ENCODE assay signal across 22 cellular contexts in genomic region chr4:62271107-62271506, GRCh38.
"Had no signal": no experiment of that assay in that cellular context is flagged by ENCODE, and none has a peak within 500 bp of the region (broad histone marks: within the 10 kb centered on the region; RNA-seq: fewer than 3 reads in every experiment).

No MANE protein-coding gene starts in this region.

- H3K4me3 Mint-ChIP-seq: dendritic cell treated with granulocyte-macrophage colony-stimulating factor and Interleukin-4, amounts not matched to agents 40 ng/mL and 50 ng/mL, for 4 days; effector memory CD8-positive, alpha-beta T cell; endodermal cell; mesothelial cell of epicardium had no signal

- H3K9me3 ChIP-seq: colonic mucosa, esophagus muscularis mucosa, gastroesophageal sphincter, heart left ventricle, left lung, lower lobe of right lung, mucosa of descending colon had no signal

- H3K27me3 ChIP-seq: colonic mucosa, esophagus muscularis mucosa, foreskin keratinocyte, gastroesophageal sphincter, heart left ventricle, hepatocyte, left lung had no signal

- H3K4me3 ChIP-seq: colonic mucosa, esophagus muscularis mucosa, gastroesophageal sphincter, heart left ventricle, hepatocyte, left lung, lower lobe of right lung, mucosa of descending colon had no signal

- H3K27ac ChIP-seq: colonic mucosa, esophagus muscularis mucosa, foreskin keratinocyte, gastroesophageal sphincter, heart left ventricle, hepatocyte, left lung, lower lobe of right lung had no signal

- H3K9me3 Mint-ChIP-seq: endodermal cell, mesothelial cell of epicardium had no signal

- H3K36me3 Mint-ChIP-seq: mesothelial cell of epicardium had no signal

- H3K27ac Mint-ChIP-seq: dendritic cell treated with granulocyte-macrophage colony-stimulating factor and Interleukin-4, amounts not matched to agents 40 ng/mL and 50 ng/mL, for 4 days; effector memory CD8-positive, alpha-beta T cell; endodermal cell; mesothelial cell of epicardium had no signal

- H3K4me1 ChIP-seq: colonic mucosa, esophagus muscularis mucosa, foreskin keratinocyte, gastroesophageal sphincter, heart left ventricle, left lung, lower lobe of right lung had no signal

- H3K27me3 Mint-ChIP-seq: dendritic cell treated with granulocyte-macrophage colony-stimulating factor and Interleukin-4, amounts not matched to agents 40 ng/mL and 50 ng/mL, for 4 days; effector memory CD8-positive, alpha-beta T cell had no signal

- H2AFZ ChIP-seq: hepatocyte had no signal

- H3K4me1 Mint-ChIP-seq: endodermal cell, mesothelial cell of epicardium had no signal

- H3K4me2 ChIP-seq: hepatocyte had no signal

- ATAC-seq: effector memory CD8-positive, alpha-beta T cell; foreskin keratinocyte; gastroesophageal sphincter; heart left ventricle; left lung; lower lobe of right lung; mucosa of descending colon had no signal

- DNase-seq: cerebellar nuclear complex; colonic mucosa; cortex of kidney; effector CD8-positive, alpha-beta T cell; effector memory CD8-positive, alpha-beta T cell; endodermal cell; foreskin keratinocyte; hypothalamus; immature natural killer cell; islet precursor cell; kidney; kidney glomerular epithelial cell; left lung; lower lobe of right lung; mesenchymal stem cell; mucosa of descending colon had no signal

- H3K36me3 ChIP-seq: colonic mucosa, esophagus muscularis mucosa, gastroesophageal sphincter, heart left ventricle, left lung, lower lobe of right lung had no signal
